Comparison of ENCODE assay signal across 12 cellular contexts in genomic region chr6:48109902-48110301, GRCh38. TPM values are rescaled to one million over a fixed set of nuclear protein-coding genes. Genes with fewer than 3 reads are reported as not detected.
DNase-seq lines count a peak whose midpoint lies in the region; ATAC-seq and TF ChIP-seq lines count a peak whose summit lies in the region.
"Had no signal": no experiment of that assay in that cellular context is flagged by ENCODE, and none has a peak within 500 bp of the region (broad histone marks: within the 10 kb centered on the region; RNA-seq: fewer than 3 reads in every experiment).

No MANE protein-coding gene starts in this region.

- no peak for TF ChIP-seq CTCF in epithelial cell of esophagus (IDR thresholded peaks at IDR 0.05; ENCODE audit: insufficient read depth, low read depth, low read length, missing control alignments)
- no peak for TF ChIP-seq CTCF in neural crest cell (conservative IDR thresholded peaks at IDR 0.05)

- H3K9me2 ChIP-seq in GM23248 (ENCODE audit: insufficient read depth): no peaks in the 10 kb centered on the region

- H3K4me3 ChIP-seq in GM23248: peak overlapping the region; percentile 70
- peak overlapping the region; percentile 83 for H3K4me3 ChIP-seq in epithelial cell of esophagus (ENCODE audit: low read length)
- H3K4me3 ChIP-seq: spleen had no signal

- H3K9ac ChIP-seq in GM23248: peak overlapping the region; percentile 70

- no peak overlapping the region for H3K27ac Mint-ChIP-seq in neural crest cell (ENCODE audit: unreplicated experiment)
- H3K27ac Mint-ChIP-seq: activated T-helper 1 cell treated with anti-CD3 and anti-CD28 coated beads, Interleukin-12 subunit alpha, Interleukin-12 subunit beta, Interleukin-2, Interleukin-4 antibody, amounts not matched to agents 30 ng/mL and 10 ng/mL and 1 ng/mL, durations not matched to agents 14 hours and 24 hours and 36 hours; stimulated activated naive B cell treated with anti-CD40 and anti-IgM and Interleukin-4, amounts not matched to agents 10 μg/mL and 1 μg/mL and 100 μg/mL, for 72 hours had no signal

- no peaks in the 10 kb centered on the region for H3K36me3 Mint-ChIP-seq in neural crest cell (ENCODE audit: low read depth)
- H3K36me3 Mint-ChIP-seq: stimulated activated naive B cell treated with anti-CD40 and anti-IgM and Interleukin-4, amounts not matched to agents 10 μg/mL and 1 μg/mL and 100 μg/mL, for 72 hours had no signal

- H2AFZ ChIP-seq in GM23248: no peak overlapping the region; the same call in 1 of the 2 replicates

- H4K20me1 ChIP-seq in GM23248 (ENCODE audit: insufficient read depth): no peaks in the 10 kb centered on the region

- H3K4me2 ChIP-seq in GM23248 (ENCODE audit: unreplicated experiment): peak overlapping the region; percentile 77

- H3F3A ChIP-seq in GM23248 (ENCODE audit: insufficient read depth): no peaks in the 10 kb centered on the region

- no peaks in the 10 kb centered on the region for H3K27me3 Mint-ChIP-seq in neural crest cell (ENCODE audit: low read depth)
- H3K27me3 Mint-ChIP-seq: stimulated activated naive B cell treated with anti-CD40 and anti-IgM and Interleukin-4, amounts not matched to agents 10 μg/mL and 1 μg/mL and 100 μg/mL, for 72 hours had no signal

- H3K9me3 Mint-ChIP-seq in neural crest cell: no peaks in the 10 kb centered on the region
- H3K9me3 Mint-ChIP-seq: activated T-helper 1 cell treated with anti-CD3 and anti-CD28 coated beads, Interleukin-12 subunit alpha, Interleukin-12 subunit beta, Interleukin-2, Interleukin-4 antibody, amounts not matched to agents 30 ng/mL and 10 ng/mL and 1 ng/mL, durations not matched to agents 14 hours and 24 hours and 36 hours had no signal

- no peak for ATAC-seq in HG02970 (IDR thresholded peaks at IDR 0.05; ENCODE audit: low FRiP score, unreplicated experiment)
- ATAC-seq: stimulated activated naive B cell treated with anti-CD40 and anti-IgM and Interleukin-4, amounts not matched to agents 10 μg/mL and 1 μg/mL and 100 μg/mL, for 72 hours had no signal

- peaks cover 8% of the 10 kb centered on the region for H3K4me1 Mint-ChIP-seq in neural crest cell
- H3K4me1 Mint-ChIP-seq: stimulated activated naive B cell treated with anti-CD40 and anti-IgM and Interleukin-4, amounts not matched to agents 10 μg/mL and 1 μg/mL and 100 μg/mL, for 72 hours had no signal

- H3K9me3 ChIP-seq in GM23248 (ENCODE audit: low read depth): no peaks in the 10 kb centered on the region

- H3K36me3 ChIP-seq in GM23248 (ENCODE audit: low read depth): no peaks in the 10 kb centered on the region
- H3K36me3 ChIP-seq: spleen had no signal

- H3K4me3 Mint-ChIP-seq in neural crest cell: peak overlapping the region; percentile 45
- H3K4me3 Mint-ChIP-seq: activated T-helper 1 cell treated with anti-CD3 and anti-CD28 coated beads, Interleukin-12 subunit alpha, Interleukin-12 subunit beta, Interleukin-2, Interleukin-4 antibody, amounts not matched to agents 30 ng/mL and 10 ng/mL and 1 ng/mL, durations not matched to agents 14 hours and 24 hours and 36 hours; stimulated activated naive B cell treated with anti-CD40 and anti-IgM and Interleukin-4, amounts not matched to agents 10 μg/mL and 1 μg/mL and 100 μg/mL, for 72 hours had no signal

- H3K79me2 ChIP-seq in GM23248 (ENCODE audit: insufficient read depth): peaks cover 26% of the 10 kb centered on the region

- DNase-seq in GM23248 (peak; percentile 14), NCI-H748 (lab: John Stamatoyannopoulos, UW; ENCODE audit: unreplicated experiment) (peak; percentile 81), epithelial cell of esophagus (ENCODE audit: low read depth) (peak; percentile 66), neural crest cell (ENCODE audit: low read depth, low spot score) (no peak), islet precursor cell (no peak), NCI-H82 (lab: John Stamatoyannopoulos, UW) (no peak)
- DNase-seq in stimulated activated CD4-positive, alpha-beta T cell treated with anti-CD3 and anti-CD28 coated beads, Interleukin-4, amount 100 ng/mL, for 1 hour: no peak
- DNase-seq: MV-4-11; spleen; stimulated activated naive B cell treated with anti-CD40 and anti-IgM and Interleukin-4, amounts not matched to agents 10 μg/mL and 1 μg/mL and 100 μg/mL, for 72 hours had no signal

- H3K27me3 ChIP-seq in GM23248 (replicated peaks; ENCODE audit: insufficient read depth): no peaks in the 10 kb centered on the region
- H3K27me3 ChIP-seq: spleen had no signal

- in situ Hi-C loops in GM23248 (cut with MboI): no loop called here

- H3K4me1 ChIP-seq in GM23248 (ENCODE audit: insufficient read depth): peaks cover 5% of the 10 kb centered on the region; the same call in 1 of the 2 replicates
- H3K4me1 ChIP-seq: spleen had no signal

- 0 out of 2 replicates have a peak overlapping the region, but pooled peaks have one; percentile 33 for H3K27ac ChIP-seq in GM23248
- H3K27ac ChIP-seq: spleen had no signal

- whole genome bisulfite sequencing in GM23248 (ENCODE audit: low coverage in 1 of 2, low lambda C conversion rate in 2 of 2, missing lambda C conversion rate in 2 of 2), 2 experiments: 36 to 40% methylated on average over 3 of the region's 3 CpGs

RNA-seq across cellular contexts. Expression of gene PTCHD4, which starts 1.1 kb away (rescaled TPM):
- total RNA-seq in GM23248 (2014; rRNA removed; shearing (Covaris generic)): 0.51 and 0.76 TPM in 2 replicates
- polyA plus RNA-seq in GM23248 (2016; fragmentation: Nextera tagmentation; extraction: Ambion mirVana): 1.1 and 1.2 TPM in 2 replicates
- 1.2 and 1.4 TPM in 2 replicates for total RNA-seq in neural crest cell
- total RNA-seq: activated T-helper 1 cell treated with anti-CD3 and anti-CD28 coated beads, Interleukin-12 subunit alpha, Interleukin-12 subunit beta, Interleukin-2, Interleukin-4 antibody, amounts not matched to agents 30 ng/mL and 10 ng/mL and 1 ng/mL, durations not matched to agents 14 hours and 24 hours and 36 hours had no signal

Comparison
In these comparisons a context has a peak if more than half of its experiments do, and no peak if none do; other contexts are left out.
1. DNase-seq: peak in GM23248 (single experiment), NCI-H748 (single experiment) and epithelial cell of esophagus (single experiment); none in neural crest cell (single experiment), stimulated activated CD4-positive, alpha-beta T cell treated with anti-CD3 and anti-CD28 coated beads, Interleukin-4, amount 100 ng/mL, for 1 hour (single experiment), islet precursor cell (single experiment) and NCI-H82 (single experiment).